ENCODE assay signal across 18 cellular contexts in the genomic region with DNA sequence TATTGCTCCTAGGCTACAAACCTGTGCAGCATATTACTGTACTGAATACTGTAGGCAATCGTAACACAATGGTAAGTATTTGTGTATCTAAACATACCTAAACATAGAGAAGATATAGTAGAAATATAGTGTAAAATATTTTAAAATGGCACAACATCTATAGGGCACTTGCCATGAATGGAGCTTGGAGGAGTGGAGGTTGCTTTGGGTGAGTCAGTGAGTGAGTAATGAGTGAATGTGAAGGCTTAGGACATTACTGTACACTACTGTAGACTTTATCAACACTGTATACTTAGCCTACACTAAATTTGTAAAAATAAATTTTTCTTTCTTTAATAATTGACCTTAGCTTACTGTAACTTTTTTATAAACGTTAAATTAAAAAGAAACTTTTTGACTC. TPM values are rescaled to one million over a fixed set of nuclear protein-coding genes. Genes with fewer than 3 reads are reported as not detected.
DNase-seq lines count a peak whose midpoint lies in the region; ATAC-seq and TF ChIP-seq lines count a peak whose summit lies in the region.
"Had no signal": no experiment of that assay in that cellular context is flagged by ENCODE, and none has a peak within 500 bp of the region (broad histone marks: within the 10 kb centered on the region; RNA-seq: fewer than 3 reads in every experiment).

No MANE protein-coding gene starts in this region.

- DNase-seq in ELR (ENCODE audit: low read depth) (peak; percentile 87), Panc1 (ENCODE audit: low read depth, low spot score) (peak; percentile 41), mammary epithelial cell (peak; percentile 76), kidney epithelial cell (ENCODE audit: low read depth) (peak; percentile 28), HK-2 (ENCODE audit: unreplicated experiment) (no peak), NCI-H345 (lab: John Stamatoyannopoulos, UW) (no peak), T-helper 9 cell (no peak)
- DNase-seq in activated naive CD4-positive, alpha-beta T cell treated with anti-CD3 and anti-CD28 coated beads, Interleukin-2, amount 50 U/mL, for 16 hours = no peak
- DNase-seq: activated CD4-positive, alpha-beta T cell treated with anti-CD3 and anti-CD28 coated beads for 48 hours; AML-193; body of pancreas; H7; naive B cell; NCI-H1092; NCI-H69; ovary; stimulated activated CD4-positive, alpha-beta T cell treated with anti-CD3 and anti-CD28 coated beads, Interleukin-4, amount 100 ng/mL, for 1 hour had no signal

- intact Hi-C loops in Panc1 (cut with micrococcal nuclease; ENCODE audit: unreplicated experiment) (no loop called here), mammary epithelial cell (cut with micrococcal nuclease) (no loop called here)

- H4K20me1 ChIP-seq in mammary epithelial cell (ENCODE audit: insufficient read depth, low read length) = no peaks in the 10 kb centered on the region

- BruUV-seq in Panc1 (replicated peaks; lab: Mats Ljungman, UMichigan) (no TSS peak), mammary epithelial cell (replicated peaks; lab: Mats Ljungman, UMichigan) (no TSS peak)

- ATAC-seq in Panc1 = peak; percentile 86
- ATAC-seq: body of pancreas had no signal

- no peak overlapping the region for H3K9ac ChIP-seq in mammary epithelial cell (ENCODE audit: insufficient read depth, low read length)

- no peak overlapping the region for H3K4me2 ChIP-seq in mammary epithelial cell (ENCODE audit: insufficient read depth, low read depth, low read length)

- H3K4me3 ChIP-seq in Panc1 (ENCODE audit: low read depth in 2 of 2, low read length in 2 of 2) (no peak overlapping the region), mammary epithelial cell (replicated peaks in 1 of 3; ENCODE audit: insufficient read depth in 1 of 3, low read depth in 2 of 3, low read length in 3 of 3) (no peak overlapping the region), kidney epithelial cell (ENCODE audit: low read depth, low read length) (no peak overlapping the region)
- H3K4me3 ChIP-seq: body of pancreas, ovary had no signal

- no peak overlapping the region for H2AFZ ChIP-seq in mammary epithelial cell (ENCODE audit: low read depth, low read length)

- H3K4me1 ChIP-seq in Panc1 (ENCODE audit: control insufficient read depth, insufficient read depth, low read length) = no peaks in the 10 kb centered on the region
- H3K4me1 ChIP-seq in mammary epithelial cell (ENCODE audit: insufficient read depth, low read length) = peaks cover 6% of the 10 kb centered on the region
- H3K4me1 ChIP-seq: body of pancreas had no signal

- H3K9me3 ChIP-seq in Panc1 (ENCODE audit: control insufficient read depth, insufficient read depth, low read depth, low read length) (no peaks in the 10 kb centered on the region), mammary epithelial cell (replicated peaks; ENCODE audit: insufficient read depth, low read length) (no peaks in the 10 kb centered on the region)
- H3K9me3 ChIP-seq: body of pancreas, ovary had no signal

- POLR2A ChIA-PET in Panc1 (lab: Charles Lee) = no interaction called here

- H3K36me3 ChIP-seq in Panc1 (ENCODE audit: control insufficient read depth, insufficient read depth, low read length) (no peaks in the 10 kb centered on the region), mammary epithelial cell (ENCODE audit: insufficient read depth, low read length) (no peaks in the 10 kb centered on the region), kidney epithelial cell (ENCODE audit: control insufficient read depth, insufficient read depth, low read length) (no peaks in the 10 kb centered on the region)
- H3K36me3 ChIP-seq: ovary had no signal

- CTCF ChIA-PET in Panc1 (lab: Charles Lee) (no interaction called here), mammary epithelial cell (lab: Charles Lee; ENCODE audit: low non-redundant PET) (no interaction called here)

- dilution Hi-C loops in mammary epithelial cell (cut with HindIII; ENCODE audit: low sequenced_read_pairs) = no loop called here

- H3K79me2 ChIP-seq in mammary epithelial cell (ENCODE audit: insufficient read depth, low read length) = no peaks in the 10 kb centered on the region

- in situ Hi-C loops in Panc1 (cut with HindIII; ENCODE audit: low pct_unique_long_range_greater_than_20kb, low sequenced_read_pairs) = no loop called here
- in situ Hi-C loops in mammary epithelial cell (cut with MboI; ENCODE audit: low sequenced_read_pairs in 2 of 2) = no loop called here

- no peak for TF ChIP-seq CTCF in Panc1 (IDR thresholded peaks at IDR 0.05)
- no peak for TF ChIP-seq CTCF in mammary epithelial cell (conservative IDR thresholded peaks at IDR 0.05 in 1 of 2, IDR thresholded peaks at IDR 0.05 in 1 of 2; ENCODE audit: extremely low read depth in 1 of 2, insufficient read depth in 1 of 2, low read depth in 1 of 2, low read length in 2 of 2)
- no peak for TF ChIP-seq CTCF in kidney epithelial cell (IDR thresholded peaks at IDR 0.05; ENCODE audit: insufficient read depth, low read length, poor library complexity, severe bottlenecking)

- no peak overlapping the region for H3K27ac ChIP-seq in Panc1 (ENCODE audit: low read length)
- H3K27ac ChIP-seq in mammary epithelial cell (ENCODE audit: insufficient read depth, low read depth, low read length) = no peak overlapping the region
- H3K27ac ChIP-seq: body of pancreas, ovary had no signal

- WGBS in mammary epithelial cell (ENCODE audit: low coverage, missing lambda C conversion rate) = 47% methylated on average over 2 of the region's 2 CpGs

- H3K27me3 ChIP-seq in Panc1 (ENCODE audit: control insufficient read depth, insufficient read depth, low read length) (no peaks in the 10 kb centered on the region), mammary epithelial cell (ENCODE audit: insufficient read depth, low read length) (no peaks in the 10 kb centered on the region), kidney epithelial cell (ENCODE audit: control insufficient read depth, insufficient read depth, low read length) (no peaks in the 10 kb centered on the region)
- H3K27me3 ChIP-seq: body of pancreas, ovary had no signal

RNA-seq across cellular contexts. Expression of gene LEFTY2, which starts 7.9 kb away (rescaled TPM):
- not detected for total RNA-seq in Panc1 (2021; ENCODE audit: unreplicated experiment)
- polyA plus RNA-seq in Panc1 (2012; ENCODE audit: insufficient read length) = not detected
- not detected for total RNA-seq in mammary epithelial cell
- not detected for polyA plus RNA-seq in mammary epithelial cell
- not detected for polyA minus RNA-seq in mammary epithelial cell
- not detected in 2 replicates for total RNA-seq in kidney epithelial cell
- total RNA-seq: lung microvascular endothelial cell had no signal

RNA-seq across cellular contexts. Expression of gene PYCR2, which starts 9.0 kb away (rescaled TPM):
- total RNA-seq in Panc1 (2021; ENCODE audit: unreplicated experiment) = 74.4 TPM
- polyA plus RNA-seq in Panc1 (2012; ENCODE audit: insufficient read length) = 116 TPM
- 10 to 100 TPM; 64.2 to 73.1 TPM for total RNA-seq in mammary epithelial cell
- 73.6 TPM for polyA plus RNA-seq in mammary epithelial cell
- 83.2 TPM for polyA minus RNA-seq in mammary epithelial cell
- total RNA-seq in kidney epithelial cell = 38.1 and 51.2 TPM in 2 replicates

RNA-seq across cellular contexts. Expression of gene LEFTY1, which starts 44.1 kb away (rescaled TPM):
- total RNA-seq in Panc1 (2021; ENCODE audit: unreplicated experiment) (not detected), mammary epithelial cell (not detected), kidney epithelial cell (not detected in 2 replicates)
- 0.29 TPM for polyA plus RNA-seq in Panc1 (2012; ENCODE audit: insufficient read length)
- not detected for polyA plus RNA-seq in mammary epithelial cell
- not detected for polyA minus RNA-seq in mammary epithelial cell
- total RNA-seq: lung microvascular endothelial cell had no signal

RNA-seq across cellular contexts. Expression of gene TMEM63A, which starts 50.9 kb away (rescaled TPM):
- total RNA-seq in Panc1 (2021; ENCODE audit: unreplicated experiment) (31.4 TPM), mammary epithelial cell (10 to 100 TPM; 25.2 to 37.3 TPM), kidney epithelial cell (17.5 and 36.2 TPM in 2 replicates)
- 22.7 TPM for polyA plus RNA-seq in Panc1 (2012; ENCODE audit: insufficient read length)
- 17.7 TPM for polyA plus RNA-seq in mammary epithelial cell
- polyA minus RNA-seq in mammary epithelial cell = 20.1 TPM

Comparison
In these comparisons a context has a peak if more than half of its experiments do, and no peak if none do; other contexts are left out.
1. DNase-seq: peak in ELR (single experiment), Panc1 (single experiment), mammary epithelial cell (single experiment) and kidney epithelial cell (single experiment); none in HK-2 (single experiment), NCI-H345 (single experiment), activated naive CD4-positive, alpha-beta T cell treated with anti-CD3 and anti-CD28 coated beads, Interleukin-2, amount 50 U/mL, for 16 hours (single experiment) and T-helper 9 cell (single experiment).